In genomic region chr16:56939801-56940200, GRCh38 we compare ENCODE assay signal across 1 cellular context.
A peak's percentile ranks its signal among the peaks of the same experiment; 100 is the strongest.
TF ChIP-seq lines count a peak whose summit lies in the region.

No MANE protein-coding gene starts in this region.

TF ChIP-seq in K562, 482 proteins besides CTCF, POLR2A, EP300 and RAD21:
- TF ChIP-seq IRF1 (CRISPR knock-in tag; IDR thresholded peaks at IDR 0.05; ENCODE audit: borderline replicate concordance) (no peak), SRSF7 (optimal IDR thresholded peaks at IDR 0.05; ENCODE audit: low read depth, low read length) (no peak), RBFOX2 (IDR thresholded peaks at IDR 0.05; ENCODE audit: low read depth, low read length) (peak; percentile 27; the same call in 1 of the 2 replicates), POLR2G (IDR thresholded peaks at IDR 0.05; ENCODE audit: low read depth, low read length) (peak; percentile 42; the same call in 1 of the 2 replicates), NFYB (IDR thresholded peaks at IDR 0.05; ENCODE audit: extremely low read depth, insufficient read length) (peak; percentile 22)
